Comparison of ENCODE assay signal across 18 cellular contexts in genomic region chr10:48525956-48526355, GRCh38.
DNase-seq lines count a peak whose midpoint lies in the region; ATAC-seq and TF ChIP-seq lines count a peak whose summit lies in the region.
"Had no signal": no experiment of that assay in that cellular context is flagged by ENCODE, and none has a peak within 500 bp of the region (broad histone marks: within the 10 kb centered on the region; RNA-seq: fewer than 3 reads in every experiment).

No MANE protein-coding gene starts in this region.

- TF ChIP-seq CTCF in choroid plexus epithelial cell (conservative IDR thresholded peaks at IDR 0.05; ENCODE audit: low read depth, low read length) (no peak), mesothelial cell of epicardium (IDR thresholded peaks at IDR 0.05; ENCODE audit: unreplicated experiment) (no peak), thoracic aorta (IDR thresholded peaks at IDR 0.05) (no peak)

- peak overlapping the region; percentile 18 to 58 for H3K27ac ChIP-seq in thoracic aorta
- H3K27ac ChIP-seq: 22Rv1, left lung, tibial nerve had no signal

- peaks cover 4 to 29% of the 10 kb centered on the region in 2 donors for H3K4me1 ChIP-seq in thoracic aorta (ENCODE audit: control insufficient read depth in 1 of 2, low read depth in 2 of 2)

- no peaks in the 10 kb centered on the region for H3K27me3 ChIP-seq in thoracic aorta (replicated peaks; ENCODE audit: insufficient read depth)

- H3K4me3 Mint-ChIP-seq in mesothelial cell of epicardium, result peak overlapping the region; percentile 20
- H3K4me3 Mint-ChIP-seq: CD8-positive, alpha-beta T cell; naive thymus-derived CD4-positive, alpha-beta T cell had no signal

- H3K36me3 ChIP-seq in thoracic aorta, result no peaks in the 10 kb centered on the region
- H3K36me3 ChIP-seq: left lung, tibial nerve had no signal

- no peaks in the 10 kb centered on the region for H3K9me3 Mint-ChIP-seq in mesothelial cell of epicardium
- H3K9me3 Mint-ChIP-seq: CD8-positive, alpha-beta T cell had no signal

- H3K4me1 Mint-ChIP-seq in mesothelial cell of epicardium, result peaks cover 22% of the 10 kb centered on the region

- H3K9me3 ChIP-seq in thoracic aorta, result no peaks in the 10 kb centered on the region
- H3K9me3 ChIP-seq: left lung had no signal

- H3K36me3 Mint-ChIP-seq in mesothelial cell of epicardium, result no peaks in the 10 kb centered on the region
- H3K36me3 Mint-ChIP-seq: CD8-positive, alpha-beta T cell had no signal

- H3K4me3 ChIP-seq in choroid plexus epithelial cell (ENCODE audit: low read depth, low read length), result peak overlapping the region; percentile 39
- H3K4me3 ChIP-seq in thoracic aorta, result no peak overlapping the region
- H3K4me3 ChIP-seq: left lung, tibial nerve had no signal

- DNase-seq in NCI-H82 (lab: John Stamatoyannopoulos, UW) (peak; percentile 5), NCI-H82 treated with DMSO at 0.1 percent for 48 hours (lab: John Stamatoyannopoulos, UW; ENCODE audit: unreplicated experiment) (no peak), choroid plexus epithelial cell (ENCODE audit: low read depth) (no peak), mesothelial cell of epicardium (ENCODE audit: low spot score in 2 of 2, unreplicated experiment in 2 of 2) (no peak), thoracic aorta (ENCODE audit: low spot score) (no peak), SIG-M5 (lab: John Stamatoyannopoulos, UW) (no peak), NCI-H774 (lab: John Stamatoyannopoulos, UW) (no peak)
- DNase-seq in stimulated activated CD4-positive, alpha-beta T cell treated with anti-CD3 and anti-CD28 coated beads, Interleukin-4, amount 100 ng/mL, for 1 hour, result no peak
- DNase-seq: activated T-cell treated with anti-CD3 and anti-CD28 coated beads, Interleukin-2, amount 50 U/mL, for 48 hours; CD8-positive, alpha-beta T cell; GOT3; left lung; naive thymus-derived CD4-positive, alpha-beta T cell; NCI-H187; right cardiac atrium; stimulated activated CD4-positive, alpha-beta T cell treated with anti-CD3 and anti-CD28 coated beads, Interleukin-4, amount 100 ng/mL, for 24 hours had no signal

- H3K27ac Mint-ChIP-seq in mesothelial cell of epicardium, result peak overlapping the region; percentile 87
- H3K27ac Mint-ChIP-seq: CD8-positive, alpha-beta T cell; naive thymus-derived CD4-positive, alpha-beta T cell had no signal

- ATAC-seq in thoracic aorta (ENCODE audit: insufficient number of reproducible peaks, low FRiP score, low read depth), result no peak
- ATAC-seq: CD8-positive, alpha-beta T cell; left lung; naive thymus-derived CD4-positive, alpha-beta T cell; right cardiac atrium had no signal

- H3K27me3 Mint-ChIP-seq in mesothelial cell of epicardium (ENCODE audit: low read depth), result peaks cover 31% of the 10 kb centered on the region
